Comparison of ENCODE assay signal across 11 cellular contexts in genomic region chr6:41712651-41713103, GRCh38. TPM values are rescaled to one million over a fixed set of nuclear protein-coding genes. Genes with fewer than 3 reads are reported as not detected.
DNase-seq lines count a peak whose midpoint lies in the region; TF ChIP-seq lines count a peak whose summit lies in the region.
"Had no signal": no experiment of that assay in that cellular context is flagged by ENCODE, and none has a peak within 500 bp of the region (broad histone marks: within the 10 kb centered on the region; RNA-seq: fewer than 3 reads in every experiment).

No MANE protein-coding gene starts in this region.

- no peaks in the 10 kb centered on the region for H3K79me2 ChIP-seq in fibroblast of lung (ENCODE audit: control insufficient read depth, insufficient read depth, low read length)

- H3K27ac Mint-ChIP-seq in glutamatergic neuron (ENCODE audit: unreplicated experiment) = no peak overlapping the region

- H4K20me1 ChIP-seq in fibroblast of lung (ENCODE audit: control insufficient read depth, extremely low read depth, insufficient read depth, low read length) = no peaks in the 10 kb centered on the region

- H3K4me3 Mint-ChIP-seq in glutamatergic neuron (ENCODE audit: unreplicated experiment) = no peak overlapping the region

- no peak overlapping the region for H3K27ac ChIP-seq in fibroblast of lung (ENCODE audit: insufficient read depth, low read length)
- H3K27ac ChIP-seq: VCaP had no signal

- no peak overlapping the region for H3K9ac ChIP-seq in fibroblast of lung (ENCODE audit: insufficient read depth, low read length)

- no peak overlapping the region for H3K4me2 ChIP-seq in fibroblast of lung (ENCODE audit: extremely low read depth, insufficient read depth, low read length)

- no peaks in the 10 kb centered on the region for H3K36me3 ChIP-seq in fibroblast of lung (ENCODE audit: control insufficient read depth, insufficient read depth, low read length)

- TF ChIP-seq CTCF in fibroblast of lung (conservative IDR thresholded peaks at IDR 0.05 in 1 of 2, IDR thresholded peaks at IDR 0.05 in 1 of 2; ENCODE audit: low read depth in 1 of 2, low read length in 2 of 2) (no peak), glutamatergic neuron (IDR thresholded peaks at IDR 0.05; ENCODE audit: partially characterized antibody, unreplicated experiment) (no peak)

- no peaks in the 10 kb centered on the region for H3K36me3 Mint-ChIP-seq in glutamatergic neuron (ENCODE audit: unreplicated experiment)

- peaks cover 8% of the 10 kb centered on the region for H3K27me3 Mint-ChIP-seq in glutamatergic neuron (ENCODE audit: unreplicated experiment)

- peaks cover 3% of the 10 kb centered on the region for H3K27me3 ChIP-seq in fibroblast of lung (ENCODE audit: control insufficient read depth, insufficient read depth, low read length)

- in situ Hi-C loops in ACHN (cut with HindIII; ENCODE audit: low pct_ligation_motif_present, low pct_unique_long_range_greater_than_20kb, low sequenced_read_pairs) = no loop called here

- no peak overlapping the region for H2AFZ ChIP-seq in fibroblast of lung (ENCODE audit: low read length)

- no peaks in the 10 kb centered on the region for H3K9me3 ChIP-seq in fibroblast of lung (ENCODE audit: control insufficient read depth, insufficient read depth, low read depth, low read length)

- H3K4me1 ChIP-seq in fibroblast of lung (ENCODE audit: control insufficient read depth, extremely low read depth, insufficient read depth, low read length) = peaks cover 2% of the 10 kb centered on the region

- no peak overlapping the region for H3K4me3 ChIP-seq in fibroblast of lung (replicated peaks in 1 of 4; ENCODE audit: control extremely low read depth in 1 of 4, insufficient read depth in 1 of 4, low read depth in 3 of 4, low read length in 4 of 4)

- H3K9me3 Mint-ChIP-seq in glutamatergic neuron (ENCODE audit: unreplicated experiment) = peaks cover 6% of the 10 kb centered on the region

- DNase-seq in ACHN (peak; percentile 74), NOMO-1 treated with dmso at 0.1 percent for 144 hours (lab: John Stamatoyannopoulos, UW; ENCODE audit: unreplicated experiment) (peak; percentile 26), fibroblast of lung (ENCODE audit: low read depth in 2 of 2) (peak; percentile 47 to 51), nucleus accumbens (lab: John Stamatoyannopoulos, UW) (peak; percentile 47 to 97 (median 91)), NCI-H2081 treated with DMSO at 0.1 percent for 48 hours (lab: John Stamatoyannopoulos, UW) (no peak), glutamatergic neuron (no peak), OCI-M2 (lab: John Stamatoyannopoulos, UW; ENCODE audit: unreplicated experiment) (no peak)
- no peak for DNase-seq in stimulated activated CD4-positive, alpha-beta T cell treated with anti-CD3 and anti-CD28 coated beads, Interleukin-4, amount 100 ng/mL, for 1 hour
- DNase-seq: stimulated activated CD4-positive, alpha-beta T cell treated with anti-CD3 and anti-CD28 coated beads, Interleukin-4, amount 100 ng/mL, for 4 hours had no signal

- no peaks in the 10 kb centered on the region for H3K4me1 Mint-ChIP-seq in glutamatergic neuron (ENCODE audit: low read depth, unreplicated experiment)

RNA-seq across cellular contexts. Expression of gene TFEB, which starts 22.7 kb away (rescaled TPM):
- total RNA-seq in fibroblast of lung (5.6 and 7.6 TPM in 2 replicates), glutamatergic neuron (ENCODE audit: unreplicated experiment) (3.1 TPM)
- 1.9 and 2.0 TPM in 2 replicates for polyA plus RNA-seq in fibroblast of lung
- 2.4 and 2.7 TPM in 2 replicates for polyA plus RNA-seq in fibroblast of lung (2012)
- 0.82 and 16.1 TPM in 2 replicates for polyA minus RNA-seq in fibroblast of lung (ENCODE audit: low replicate concordance)

RNA-seq across cellular contexts. Expression of gene PGC, which starts 34.5 kb away (rescaled TPM):
- total RNA-seq in fibroblast of lung = not detected in 2 replicates
- polyA plus RNA-seq in fibroblast of lung = not detected in 2 replicates
- polyA plus RNA-seq in fibroblast of lung (2012) = not detected in 2 replicates
- 2.3 TPM in 1 of 2 replicates, not detected in the other for polyA minus RNA-seq in fibroblast of lung (ENCODE audit: low replicate concordance)
- total RNA-seq in glutamatergic neuron (ENCODE audit: unreplicated experiment) = not detected
- total RNA-seq: endothelial cell of umbilical vein had no signal
- polyA plus RNA-seq: endothelial cell of umbilical vein had no signal

Comparison
In these comparisons a context has a peak if more than half of its experiments do, and no peak if none do; other contexts are left out.
1. DNase-seq: peak in ACHN (single experiment), NOMO-1 treated with dmso at 0.1 percent for 144 hours (single experiment), fibroblast of lung (2 of 2) and nucleus accumbens (56 of 56); none in NCI-H2081 treated with DMSO at 0.1 percent for 48 hours (single experiment), glutamatergic neuron (single experiment), stimulated activated CD4-positive, alpha-beta T cell treated with anti-CD3 and anti-CD28 coated beads, Interleukin-4, amount 100 ng/mL, for 1 hour (single experiment) and OCI-M2 (single experiment).